17 cellular contexts compared by ENCODE assay signal in the genomic region with DNA sequence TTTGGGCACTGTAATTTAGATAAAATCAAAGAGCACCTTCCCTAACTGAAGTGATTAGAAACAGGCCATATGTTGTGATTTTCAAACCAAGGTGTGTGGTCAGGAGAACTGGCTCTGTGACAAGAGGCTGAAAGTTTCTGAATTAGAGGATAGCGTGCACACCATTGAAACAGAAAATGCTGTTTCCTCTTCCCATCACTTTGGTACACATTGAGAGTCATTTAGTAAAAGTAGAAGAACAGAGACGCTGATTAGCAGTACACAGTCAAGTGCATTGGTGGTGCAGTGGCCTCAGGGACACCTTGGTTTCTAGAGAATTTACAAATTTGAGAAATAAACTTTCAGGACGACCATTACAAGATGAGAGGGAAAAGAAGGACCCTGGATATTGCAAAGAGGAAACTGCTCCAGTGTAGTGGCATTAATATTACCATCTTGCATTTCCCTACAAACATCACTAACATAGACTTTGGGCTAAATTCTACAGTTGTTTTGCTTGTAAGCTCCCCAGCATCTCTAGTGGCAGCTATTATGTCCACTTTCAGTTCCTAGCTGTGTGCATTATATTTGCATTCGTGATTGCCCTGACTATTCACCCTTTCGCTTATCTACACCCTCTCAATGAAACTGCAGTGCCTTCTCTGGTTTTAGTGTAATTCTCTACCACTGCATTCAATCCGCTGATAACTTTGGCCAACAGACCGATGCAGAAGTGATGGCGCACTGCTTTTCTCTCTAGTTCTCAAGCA.
A peak's percentile ranks its signal among the peaks of the same experiment; 100 is the strongest.
DNase-seq lines count a peak whose midpoint lies in the region; ATAC-seq, FAIRE-seq and TF ChIP-seq lines count a peak whose summit lies in the region.
"Had no signal": no experiment of that assay in that cellular context is flagged by ENCODE, and none has a peak within 500 bp of the region (broad histone marks: within the 10 kb centered on the region; RNA-seq: fewer than 3 reads in every experiment).

No MANE protein-coding gene starts in this region.

- no peak for FAIRE-seq in GM12891 (lab: Jason Lieb, UNC)
- FAIRE-seq: RCC 7860, TTC549 had no signal

- no peak for TF ChIP-seq POLR2A in GM12891 (IDR thresholded peaks at IDR 0.05; ENCODE audit: low read depth, low read length)

- ATAC-seq in GM19351 (IDR thresholded peaks at IDR 0.05; ENCODE audit: unreplicated experiment) (peak; percentile 87), HG02610 (IDR thresholded peaks at IDR 0.05; ENCODE audit: unreplicated experiment) (peak; percentile 84), HG03565 (IDR thresholded peaks at IDR 0.05; ENCODE audit: unreplicated experiment) (peak; percentile 94), GM18909 (IDR thresholded peaks at IDR 0.05; ENCODE audit: poor library complexity, unreplicated experiment) (no peak), GM21619 (IDR thresholded peaks at IDR 0.05; ENCODE audit: unreplicated experiment) (no peak), sciatic nerve (no peak), GM21515 (IDR thresholded peaks at IDR 0.05; ENCODE audit: unreplicated experiment) (no peak)
- ATAC-seq: T-helper 17 cell had no signal

- intact Hi-C loops in sciatic nerve (cut with DNase I): no loop called here

- DNase-seq in GM12891 (ENCODE audit: insufficient read length, low spot score) (no peak), sciatic nerve (ENCODE audit: low spot score) (no peak)
- DNase-seq: COR-L47, KG1, NCI-H1092 treated with DMSO at 0.1 percent for 48 hours, NCI-H1694, NCI-H69, SHP77, T-helper 17 cell had no signal

TF ChIP-seq in GM12891, 5 proteins besides CTCF, POLR2A, EP300 and RAD21:
- TF ChIP-seq SPI1 (IDR thresholded peaks at IDR 0.05; ENCODE audit: low read depth, low read length) (peak; percentile 52), POU2F2 (IDR thresholded peaks at IDR 0.05; ENCODE audit: low read depth, low read length) (no peak)
TF ChIP-seq in GM12891: peak in this region for 1.

Comparison
In these comparisons a context has a peak if more than half of its experiments do, and no peak if none do; other contexts are left out.
1. ATAC-seq: peak in GM19351 (single experiment), HG02610 (single experiment) and HG03565 (single experiment); none in GM18909 (single experiment), GM21619 (single experiment), sciatic nerve (single experiment) and GM21515 (single experiment).